1 cellular context compared by ENCODE assay signal in genomic region chr6:158972241-158973233, GRCh38.
TF ChIP-seq lines count a peak whose summit lies in the region.

No MANE protein-coding gene starts in this region.

TF ChIP-seq in H1, 55 proteins besides CTCF, POLR2A, EP300 and RAD21:
- TF ChIP-seq, protein P1, sequence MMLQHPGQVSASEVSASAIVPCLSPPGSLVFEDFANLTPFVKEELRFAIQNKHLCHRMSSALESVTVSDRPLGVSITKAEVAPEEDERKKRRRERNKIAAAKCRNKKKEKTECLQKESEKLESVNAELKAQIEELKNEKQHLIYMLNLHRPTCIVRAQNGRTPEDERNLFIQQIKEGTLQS (IDR thresholded peaks at IDR 0.05; ENCODE audit: insufficient read depth, low read depth, low read length) = no peak
- TF ChIP-seq HDAC2 (IDR thresholded peaks at IDR 0.05; ENCODE audit: borderline replicate concordance in 1 of 2, low read depth in 2 of 2, low read length in 2 of 2) (no peak), NRF1 (IDR thresholded peaks at IDR 0.05; ENCODE audit: low read depth, low read length) (no peak)
- TF ChIP-seq, protein P2, sequence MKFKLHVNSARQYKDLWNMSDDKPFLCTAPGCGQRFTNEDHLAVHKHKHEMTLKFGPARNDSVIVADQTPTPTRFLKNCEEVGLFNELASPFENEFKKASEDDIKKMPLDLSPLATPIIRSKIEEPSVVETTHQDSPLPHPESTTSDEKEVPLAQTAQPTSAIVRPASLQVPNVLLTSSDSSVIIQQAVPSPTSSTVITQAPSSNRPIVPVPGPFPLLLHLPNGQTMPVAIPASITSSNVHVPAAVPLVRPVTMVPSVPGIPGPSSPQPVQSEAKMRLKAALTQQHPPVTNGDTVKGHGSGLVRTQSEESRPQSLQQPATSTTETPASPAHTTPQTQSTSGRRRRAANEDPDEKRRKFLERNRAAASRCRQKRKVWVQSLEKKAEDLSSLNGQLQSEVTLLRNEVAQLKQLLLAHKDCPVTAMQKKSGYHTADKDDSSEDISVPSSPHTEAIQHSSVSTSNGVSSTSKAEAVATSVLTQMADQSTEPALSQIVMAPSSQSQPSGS (IDR thresholded peaks at IDR 0.05; ENCODE audit: low read length) = no peak
